In genomic region chr9:35616681-35617459, GRCh38 we compare ENCODE assay signal across 8 cellular contexts. TPM values are rescaled to one million over a fixed set of nuclear protein-coding genes. Genes with fewer than 3 reads are reported as not detected.
DNase-seq lines count a peak whose midpoint lies in the region; ATAC-seq and TF ChIP-seq lines count a peak whose summit lies in the region.

No MANE protein-coding gene starts in this region.

- DNase-seq in AG04449 (ENCODE audit: low read depth, low spot score) (no peak), NCI-H69 (lab: John Stamatoyannopoulos, UW) (peak; percentile 64), foreskin fibroblast (peak; percentile 37 to 71), thoracic aorta (ENCODE audit: low spot score) (no peak), NCI-H524 treated with DMSO at 0.1 percent for 48 hours (lab: John Stamatoyannopoulos, UW) (no peak)
- peak; percentile 57 for DNase-seq in activated T-helper 1 cell treated with anti-CD3 and anti-CD28 coated beads, Interleukin-12 subunit alpha, Interleukin-12 subunit beta, Interleukin-2, Interleukin-4 antibody, amounts not matched to agents 30 ng/mL and 10 ng/mL and 1 ng/mL, durations not matched to agents 14 hours and 24 hours and 36 hours (ENCODE audit: low spot score)

- H3K4me3 ChIP-seq in AG04449 (ENCODE audit: low read depth, low read length) (peak overlapping the region; percentile 47), foreskin fibroblast (ENCODE audit: low read depth in 1 of 2, low read length in 2 of 2) (peak overlapping the region; percentile 28 to 39), neutrophil (ENCODE audit: low read depth in 1 of 2, low read length in 1 of 2) (peak overlapping the region; percentile 46 to 63), thoracic aorta (peak overlapping the region; percentile 70)

- H3K4me3 Mint-ChIP-seq in activated T-helper 1 cell treated with anti-CD3 and anti-CD28 coated beads, Interleukin-12 subunit alpha, Interleukin-12 subunit beta, Interleukin-2, Interleukin-4 antibody, amounts not matched to agents 30 ng/mL and 10 ng/mL and 1 ng/mL, durations not matched to agents 14 hours and 24 hours and 36 hours = peak overlapping the region; percentile 69

- H3K36me3 ChIP-seq in neutrophil (no peaks in the 10 kb centered on the region), thoracic aorta (no peaks in the 10 kb centered on the region)

- peak; percentile 34 for ATAC-seq in GM18909 (IDR thresholded peaks at IDR 0.05; ENCODE audit: poor library complexity, unreplicated experiment)
- ATAC-seq in thoracic aorta (ENCODE audit: insufficient number of reproducible peaks, low FRiP score, low read depth) = peak; percentile 8

- CTCF ChIA-PET in AG04449 (lab: Yijun Ruan, JAX) = interaction anchor here (1.1 to 2.0 kb wide), 4 partner anchors 8 to 31 kb away, joined by 3 to 10 read pairs (median 6); no protein-coding TSS in a partner anchor

- POLR2A ChIA-PET in AG04449 (lab: Yijun Ruan, JAX) = no interaction called here

- no peaks in the 10 kb centered on the region for H3K9me3 ChIP-seq in neutrophil
- no peaks in the 10 kb centered on the region for H3K9me3 ChIP-seq in thoracic aorta

- TF ChIP-seq CTCF in AG04449 (IDR thresholded peaks at IDR 0.05; ENCODE audit: insufficient read depth, low read length, missing control alignments) (no peak), foreskin fibroblast (IDR thresholded peaks at IDR 0.05; ENCODE audit: low read depth, low read length) (no peak), neutrophil (IDR thresholded peaks at IDR 0.05) (no peak), thoracic aorta (IDR thresholded peaks at IDR 0.05) (no peak)

- H3K27ac ChIP-seq in neutrophil (no peak overlapping the region), thoracic aorta (no peak overlapping the region)

- H3K27ac Mint-ChIP-seq in activated T-helper 1 cell treated with anti-CD3 and anti-CD28 coated beads, Interleukin-12 subunit alpha, Interleukin-12 subunit beta, Interleukin-2, Interleukin-4 antibody, amounts not matched to agents 30 ng/mL and 10 ng/mL and 1 ng/mL, durations not matched to agents 14 hours and 24 hours and 36 hours = peak overlapping the region; percentile 92

- peaks cover 2% of the 10 kb centered on the region for H3K27me3 Mint-ChIP-seq in activated T-helper 1 cell treated with anti-CD3 and anti-CD28 coated beads, Interleukin-12 subunit alpha, Interleukin-12 subunit beta, Interleukin-2, Interleukin-4 antibody, amounts not matched to agents 30 ng/mL and 10 ng/mL and 1 ng/mL, durations not matched to agents 14 hours and 24 hours and 36 hours (ENCODE audit: insufficient read depth)

- intact Hi-C loops in activated T-helper 1 cell treated with anti-CD3 and anti-CD28 coated beads, Interleukin-12 subunit alpha, Interleukin-12 subunit beta, Interleukin-2, Interleukin-4 antibody, amounts not matched to agents 30 ng/mL and 10 ng/mL and 1 ng/mL, durations not matched to agents 14 hours and 24 hours and 36 hours (cut with micrococcal nuclease) = loop anchor here (5.0 kb wide), 1 partner anchor 210 kb away; the partner anchor contains the start of genes FAM221B and TMEM8B

- no peaks in the 10 kb centered on the region for H3K9me3 Mint-ChIP-seq in activated T-helper 1 cell treated with anti-CD3 and anti-CD28 coated beads, Interleukin-12 subunit alpha, Interleukin-12 subunit beta, Interleukin-2, Interleukin-4 antibody, amounts not matched to agents 30 ng/mL and 10 ng/mL and 1 ng/mL, durations not matched to agents 14 hours and 24 hours and 36 hours

- peaks cover 9 to 12% of the 10 kb centered on the region in 2 experiments for H3K4me1 ChIP-seq in neutrophil (ENCODE audit: control insufficient read depth in 1 of 2, insufficient read depth in 1 of 2, low read depth in 1 of 2, low read length in 1 of 2)
- peaks cover 0 to 5% of the 10 kb centered on the region in 2 donors for H3K4me1 ChIP-seq in thoracic aorta (ENCODE audit: control insufficient read depth in 1 of 2, low read depth in 2 of 2)

- H3K36me3 Mint-ChIP-seq in activated T-helper 1 cell treated with anti-CD3 and anti-CD28 coated beads, Interleukin-12 subunit alpha, Interleukin-12 subunit beta, Interleukin-2, Interleukin-4 antibody, amounts not matched to agents 30 ng/mL and 10 ng/mL and 1 ng/mL, durations not matched to agents 14 hours and 24 hours and 36 hours (ENCODE audit: low read depth) = peaks cover 4% of the 10 kb centered on the region

- peaks cover 33% of the 10 kb centered on the region for H3K27me3 ChIP-seq in neutrophil
- no peaks in the 10 kb centered on the region for H3K27me3 ChIP-seq in thoracic aorta (replicated peaks; ENCODE audit: insufficient read depth)

- peaks cover 65% of the 10 kb centered on the region for H3K4me1 Mint-ChIP-seq in activated T-helper 1 cell treated with anti-CD3 and anti-CD28 coated beads, Interleukin-12 subunit alpha, Interleukin-12 subunit beta, Interleukin-2, Interleukin-4 antibody, amounts not matched to agents 30 ng/mL and 10 ng/mL and 1 ng/mL, durations not matched to agents 14 hours and 24 hours and 36 hours (ENCODE audit: low read depth)

RNA-seq across cellular contexts. Expression of gene CD72, which starts 1.3 kb away (rescaled TPM):
- 8.3 and 9.6 TPM in 2 replicates for total RNA-seq in activated T-helper 1 cell treated with anti-CD3 and anti-CD28 coated beads, Interleukin-12 subunit alpha, Interleukin-12 subunit beta, Interleukin-2, Interleukin-4 antibody, amounts not matched to agents 30 ng/mL and 10 ng/mL and 1 ng/mL, durations not matched to agents 14 hours and 24 hours and 36 hours
- total RNA-seq in thoracic aorta = 1 to 10 TPM; 2.2 to 9.9 TPM

RNA-seq across cellular contexts. Expression of gene TESK1, which starts 11.8 kb away (rescaled TPM):
- total RNA-seq in activated T-helper 1 cell treated with anti-CD3 and anti-CD28 coated beads, Interleukin-12 subunit alpha, Interleukin-12 subunit beta, Interleukin-2, Interleukin-4 antibody, amounts not matched to agents 30 ng/mL and 10 ng/mL and 1 ng/mL, durations not matched to agents 14 hours and 24 hours and 36 hours = 61.5 and 62.1 TPM in 2 replicates
- total RNA-seq in thoracic aorta = 10 to 100 TPM; 64.5 to 69.9 TPM

RNA-seq across cellular contexts. Expression of gene SIT1, which starts 33.9 kb away (rescaled TPM):
- total RNA-seq in activated T-helper 1 cell treated with anti-CD3 and anti-CD28 coated beads, Interleukin-12 subunit alpha, Interleukin-12 subunit beta, Interleukin-2, Interleukin-4 antibody, amounts not matched to agents 30 ng/mL and 10 ng/mL and 1 ng/mL, durations not matched to agents 14 hours and 24 hours and 36 hours = 86.6 and 90.5 TPM in 2 replicates
- under 1 TPM in 1 of 2 donors, not detected in 1; 0.68 TPM for total RNA-seq in thoracic aorta

RNA-seq across cellular contexts. Expression of gene RMRP, which starts 40.9 kb away (rescaled TPM):
- total RNA-seq in activated T-helper 1 cell treated with anti-CD3 and anti-CD28 coated beads, Interleukin-12 subunit alpha, Interleukin-12 subunit beta, Interleukin-2, Interleukin-4 antibody, amounts not matched to agents 30 ng/mL and 10 ng/mL and 1 ng/mL, durations not matched to agents 14 hours and 24 hours and 36 hours = 5,317 and 5,787 TPM in 2 replicates
- total RNA-seq in thoracic aorta = 1,000 to 10,000 TPM; 1,550 to 5,543 TPM

RNA-seq across cellular contexts. Expression of gene CCDC107, which starts 41.2 kb away (rescaled TPM):
- 20.6 and 24.0 TPM in 2 replicates for total RNA-seq in activated T-helper 1 cell treated with anti-CD3 and anti-CD28 coated beads, Interleukin-12 subunit alpha, Interleukin-12 subunit beta, Interleukin-2, Interleukin-4 antibody, amounts not matched to agents 30 ng/mL and 10 ng/mL and 1 ng/mL, durations not matched to agents 14 hours and 24 hours and 36 hours
- 10 to 100 TPM; 75.2 to 92.2 TPM for total RNA-seq in thoracic aorta

Comparison
In these comparisons a context has a peak if more than half of its experiments do, and no peak if none do; other contexts are left out.
1. DNase-seq: peak in NCI-H69 (single experiment), activated T-helper 1 cell treated with anti-CD3 and anti-CD28 coated beads, Interleukin-12 subunit alpha, Interleukin-12 subunit beta, Interleukin-2, Interleukin-4 antibody, amounts not matched to agents 30 ng/mL and 10 ng/mL and 1 ng/mL, durations not matched to agents 14 hours and 24 hours and 36 hours (single experiment) and foreskin fibroblast (2 of 2); none in AG04449 (single experiment), thoracic aorta (single experiment) and NCI-H524 treated with DMSO at 0.1 percent for 48 hours (single experiment).
2. RNA of gene SIT1, which starts 33.9 kb away (total RNA-seq): 86.6 to 90.5 TPM in activated T-helper 1 cell treated with anti-CD3 and anti-CD28 coated beads, Interleukin-12 subunit alpha, Interleukin-12 subunit beta, Interleukin-2, Interleukin-4 antibody, amounts not matched to agents 30 ng/mL and 10 ng/mL and 1 ng/mL, durations not matched to agents 14 hours and 24 hours and 36 hours; 0.68 TPM in thoracic aorta; every median in the first group is over 10 times any median in the second.
3. Peak in every context shown above with its lines, with median percentiles within 50 percentile points of each other: H3K4me3 ChIP-seq.